Comparison of ENCODE assay signal across 23 cellular contexts in genomic region chr19:46691948-46692347, GRCh38. TPM values are rescaled to one million over a fixed set of nuclear protein-coding genes. Genes with fewer than 3 reads are reported as not detected.
DNase-seq lines count a peak whose midpoint lies in the region; ATAC-seq and TF ChIP-seq lines count a peak whose summit lies in the region.
"Had no signal": no experiment of that assay in that cellular context is flagged by ENCODE, and none has a peak within 500 bp of the region (broad histone marks: within the 10 kb centered on the region; RNA-seq: fewer than 3 reads in every experiment).

No MANE protein-coding gene starts in this region.

- DNase-seq in MCF 10A (ENCODE audit: unreplicated experiment) (no peak), breast epithelium (ENCODE audit: low spot score in 2 of 2) (no peak), HFFc6 (no peak), endothelial cell (ENCODE audit: low spot score) (no peak), HEK293T (ENCODE audit: extremely low spot score) (no peak), retina (no peak)
- DNase-seq: Kasumi-1, NCI-H1105 treated with DMSO at 0.1 percent for 48 hours, NCI-H2029, NCI-H446, NCI-H524 treated with DMSO at 0.1 percent for 48 hours, NCI-H774, SIG-M5 had no signal

- intact Hi-C loops in MCF 10A (cut with micrococcal nuclease) (no loop called here), breast epithelium (cut with DNase I; ENCODE audit: low total_unique reads) (no loop called here)

- POLR2A ChIA-PET in MCF 10A (lab: Yijun Ruan, JAX), result interaction anchor here (1.2 kb wide), 1 partner anchor 13 kb away, joined by 3 read pairs; no protein-coding TSS in a partner anchor
- POLR2A ChIA-PET in HEK293T (lab: Yijun Ruan, JAX), result no interaction called here

- H3K27ac Mint-ChIP-seq in MCF 10A (ENCODE audit: low read depth, unreplicated experiment), result peak overlapping the region; percentile 74
- H3K27ac Mint-ChIP-seq in HFFc6, result no peak overlapping the region
- H3K27ac Mint-ChIP-seq in endothelial cell (ENCODE audit: unreplicated experiment), result no peak overlapping the region
- peak overlapping the region; percentile 23 for H3K27ac Mint-ChIP-seq in stimulated activated memory B cell treated with anti-CD40 and anti-IgM and Interleukin-4, amounts not matched to agents 10 μg/mL and 1 μg/mL and 100 μg/mL, for 72 hours
- H3K27ac Mint-ChIP-seq: B cell had no signal

- no peak overlapping the region for H3K4me3 Mint-ChIP-seq in MCF 10A (ENCODE audit: unreplicated experiment)
- no peak overlapping the region for H3K4me3 Mint-ChIP-seq in HFFc6
- H3K4me3 Mint-ChIP-seq in endothelial cell (ENCODE audit: unreplicated experiment), result peak overlapping the region; percentile 61
- H3K4me3 Mint-ChIP-seq in stimulated activated memory B cell treated with anti-CD40 and anti-IgM and Interleukin-4, amounts not matched to agents 10 μg/mL and 1 μg/mL and 100 μg/mL, for 72 hours, result no peak overlapping the region
- H3K4me3 Mint-ChIP-seq: B cell had no signal

- H3K27ac ChIP-seq in breast epithelium, result no peak overlapping the region
- H3K27ac ChIP-seq: C4-2B, SK-N-MC had no signal

- H3K27me3 Mint-ChIP-seq in MCF 10A (ENCODE audit: insufficient read depth, unreplicated experiment) (no peaks in the 10 kb centered on the region), HFFc6 (ENCODE audit: insufficient read depth) (no peaks in the 10 kb centered on the region), endothelial cell (ENCODE audit: unreplicated experiment) (peaks cover 18% of the 10 kb centered on the region)
- H3K27me3 Mint-ChIP-seq in stimulated activated memory B cell treated with anti-CD40 and anti-IgM and Interleukin-4, amounts not matched to agents 10 μg/mL and 1 μg/mL and 100 μg/mL, for 72 hours, result no peaks in the 10 kb centered on the region
- H3K27me3 Mint-ChIP-seq: B cell had no signal

- no peaks in the 10 kb centered on the region for H3K4me1 ChIP-seq in breast epithelium

- H3K4me3 ChIP-seq in breast epithelium, result no peak overlapping the region
- H3K4me3 ChIP-seq: SK-N-MC had no signal

- H3K4me1 Mint-ChIP-seq in MCF 10A (ENCODE audit: insufficient read depth, unreplicated experiment) (no peaks in the 10 kb centered on the region), HFFc6 (ENCODE audit: low read depth) (no peaks in the 10 kb centered on the region), endothelial cell (ENCODE audit: unreplicated experiment) (no peaks in the 10 kb centered on the region)
- H3K4me1 Mint-ChIP-seq in stimulated activated memory B cell treated with anti-CD40 and anti-IgM and Interleukin-4, amounts not matched to agents 10 μg/mL and 1 μg/mL and 100 μg/mL, for 72 hours, result no peaks in the 10 kb centered on the region

- no peaks in the 10 kb centered on the region for H3K27me3 ChIP-seq in breast epithelium

- no peak for TF ChIP-seq POLR2A in breast epithelium (IDR thresholded peaks at IDR 0.05)

- no peaks in the 10 kb centered on the region for H3K9me3 ChIP-seq in breast epithelium

- CTCF ChIA-PET in MCF 10A (lab: Yijun Ruan, JAX) (interaction anchor here (1.3 to 3.4 kb wide), 2 partner anchors 12 to 75 kb away, joined by 6 to 17 read pairs; no protein-coding TSS in a partner anchor), HEK293T (lab: Yijun Ruan, JAX) (no interaction called here)

- TF ChIP-seq CTCF in MCF 10A (IDR thresholded peaks at IDR 0.05; ENCODE audit: unreplicated experiment), result no peak
- no peak for TF ChIP-seq CTCF in breast epithelium (IDR thresholded peaks at IDR 0.05)
- 0 out of 2 replicates have a peak, but pooled peaks have one; percentile 11 for TF ChIP-seq CTCF in HFFc6 (IDR thresholded peaks at IDR 0.05)
- TF ChIP-seq CTCF in endothelial cell (IDR thresholded peaks at IDR 0.05; ENCODE audit: unreplicated experiment), result no peak

- no peaks in the 10 kb centered on the region for H3K9me3 Mint-ChIP-seq in MCF 10A (ENCODE audit: unreplicated experiment)
- H3K9me3 Mint-ChIP-seq in HFFc6, result no peaks in the 10 kb centered on the region
- no peaks in the 10 kb centered on the region for H3K9me3 Mint-ChIP-seq in endothelial cell (ENCODE audit: unreplicated experiment)
- H3K9me3 Mint-ChIP-seq in stimulated activated memory B cell treated with anti-CD40 and anti-IgM and Interleukin-4, amounts not matched to agents 10 μg/mL and 1 μg/mL and 100 μg/mL, for 72 hours, result no peaks in the 10 kb centered on the region

- peaks cover 97% of the 10 kb centered on the region for H3K36me3 Mint-ChIP-seq in MCF 10A (ENCODE audit: insufficient read depth, unreplicated experiment)
- H3K36me3 Mint-ChIP-seq in HFFc6 (ENCODE audit: low read depth), result peaks cover 40% of the 10 kb centered on the region
- H3K36me3 Mint-ChIP-seq in endothelial cell (ENCODE audit: low read depth, unreplicated experiment), result peaks cover 51% of the 10 kb centered on the region
- peaks cover 77% of the 10 kb centered on the region for H3K36me3 Mint-ChIP-seq in stimulated activated memory B cell treated with anti-CD40 and anti-IgM and Interleukin-4, amounts not matched to agents 10 μg/mL and 1 μg/mL and 100 μg/mL, for 72 hours

- no TSS peak for BruUV-seq in MCF 10A (replicated peaks; lab: Mats Ljungman, UMichigan)

- peaks cover 21% of the 10 kb centered on the region for H3K36me3 ChIP-seq in breast epithelium

- ATAC-seq in stimulated activated memory B cell treated with anti-CD40 and anti-IgM and Interleukin-4, amounts not matched to agents 10 μg/mL and 1 μg/mL and 100 μg/mL, for 72 hours, result no peak
- ATAC-seq in HG03135 (IDR thresholded peaks at IDR 0.05; ENCODE audit: unreplicated experiment), result no peak
- ATAC-seq: HCT116 had no signal

TF ChIP-seq in HEK293T, 16 proteins besides CTCF, POLR2A, EP300 and RAD21:
- TF ChIP-seq ARNT (IDR thresholded peaks at IDR 0.05) (no peak), CTBP1 (IDR thresholded peaks at IDR 0.05; ENCODE audit: borderline replicate concordance) (no peak), FOXK2 (IDR thresholded peaks at IDR 0.05) (no peak), LEF1 (IDR thresholded peaks at IDR 0.05; ENCODE audit: borderline replicate concordance) (no peak), ELF4 (IDR thresholded peaks at IDR 0.05) (no peak), BHLHE40 (IDR thresholded peaks at IDR 0.05; ENCODE audit: borderline replicate concordance) (no peak), NFRKB (IDR thresholded peaks at IDR 0.05) (no peak), SUZ12 (IDR thresholded peaks at IDR 0.05) (no peak), ZNF384 (IDR thresholded peaks at IDR 0.05) (no peak)

RNA-seq across cellular contexts. Expression of gene PRKD2, which starts 25.0 kb away (rescaled TPM):
- 30.4 and 35.9 TPM in 2 replicates for total RNA-seq in MCF 10A (2022)
- 10 to 100 TPM; 13.1 to 36.7 (median 25.5) TPM for total RNA-seq in breast epithelium
- 10 to 100 TPM; 35.3 to 42.2 (median 38.4) TPM for total RNA-seq in HFFc6 (2021; fragmentation: NEBNext Ultra II Directional; extraction: Animal tissue kit (Norgen Biotek cat#: 25700))
- 132 TPM for total RNA-seq in endothelial cell (ENCODE audit: unreplicated experiment)

RNA-seq across cellular contexts. Expression of gene DACT3, which starts 31.0 kb away (rescaled TPM):
- total RNA-seq in MCF 10A (2022) (0.09 TPM in 1 of 2 replicates, not detected in the other), breast epithelium (1 to 10 TPM in 2 of 3 donors, under 1 TPM in 1; 0.48 to 3.9 (median 1.9) TPM), endothelial cell (ENCODE audit: unreplicated experiment) (1.1 TPM)
- total RNA-seq in HFFc6 (2021; fragmentation: NEBNext Ultra II Directional; extraction: Animal tissue kit (Norgen Biotek cat#: 25700)), result 10 to 100 TPM; 12.6 to 17.2 (median 15.5) TPM

RNA-seq across cellular contexts. Expression of gene FKRP, which starts 53.9 kb away (rescaled TPM):
- total RNA-seq in MCF 10A (2022) (21.2 and 23.9 TPM in 2 replicates), breast epithelium (10 to 100 TPM; 11.4 to 23.1 (median 12.1) TPM), endothelial cell (ENCODE audit: unreplicated experiment) (22.7 TPM)
- 10 to 100 TPM; 31.4 to 36.8 (median 33.2) TPM for total RNA-seq in HFFc6 (2021; fragmentation: NEBNext Ultra II Directional; extraction: Animal tissue kit (Norgen Biotek cat#: 25700))

RNA-seq across cellular contexts. Expression of gene STRN4, which starts 54.3 kb away (rescaled TPM):
- total RNA-seq in MCF 10A (2022) (90.1 and 92.3 TPM in 2 replicates), breast epithelium (10 to 100 TPM; 45.0 to 57.0 (median 53.7) TPM), endothelial cell (ENCODE audit: unreplicated experiment) (111 TPM)
- total RNA-seq in HFFc6 (2021; fragmentation: NEBNext Ultra II Directional; extraction: Animal tissue kit (Norgen Biotek cat#: 25700)), result 10 to 100 TPM; 53.6 to 60.8 (median 58.3) TPM

RNA-seq across cellular contexts. Expression of gene GNG8, which starts 55.9 kb away (rescaled TPM):
- total RNA-seq in MCF 10A (2022), result not detected in 2 replicates
- total RNA-seq in breast epithelium, result not detected
- total RNA-seq in HFFc6 (2021; fragmentation: NEBNext Ultra II Directional; extraction: Animal tissue kit (Norgen Biotek cat#: 25700)), result not detected
- total RNA-seq in endothelial cell (ENCODE audit: unreplicated experiment), result not detected
- total RNA-seq: A673, H4, HT-29, M059J had no signal

Comparison
In these comparisons a context has a peak if more than half of its experiments do, and no peak if none do; other contexts are left out.
1. H3K27ac Mint-ChIP-seq: peak in MCF 10A (single experiment) and stimulated activated memory B cell treated with anti-CD40 and anti-IgM and Interleukin-4, amounts not matched to agents 10 μg/mL and 1 μg/mL and 100 μg/mL, for 72 hours (single experiment); none in HFFc6 (single experiment) and endothelial cell (single experiment).